1 cellular context compared by ENCODE assay signal in genomic region chr22:17198188-17199130, GRCh38.
TF ChIP-seq lines count a peak whose summit lies in the region.

No MANE protein-coding gene starts in this region.

TF ChIP-seq in GM23338, 12 proteins besides CTCF, POLR2A, EP300 and RAD21 (continued from another document):
- TF ChIP-seq REST (IDR thresholded peaks at IDR 0.05; ENCODE audit: unreplicated experiment) (no peak), ETS1 (IDR thresholded peaks at IDR 0.05) (no peak), ZNF114 (CRISPR knock-in tag; IDR thresholded peaks at IDR 0.05) (no peak; the same call in 1 of the 2 replicates)
TF ChIP-seq in GM23338: peak in this region for 3.
